ENCODE assay signal across 10 cellular contexts in genomic region chr18:13222371-13223281, GRCh38. TPM values are rescaled to one million over a fixed set of nuclear protein-coding genes. Genes with fewer than 3 reads are reported as not detected.
DNase-seq lines count a peak whose midpoint lies in the region; ATAC-seq, FAIRE-seq and TF ChIP-seq lines count a peak whose summit lies in the region.
"Had no signal": no experiment of that assay in that cellular context is flagged by ENCODE, and none has a peak within 500 bp of the region (broad histone marks: within the 10 kb centered on the region; RNA-seq: fewer than 3 reads in every experiment).

No MANE protein-coding gene starts in this region.

- ATAC-seq in HepG2 (peak; percentile 10; the same call in 2 of the 3 replicates), HG03108 (IDR thresholded peaks at IDR 0.05; ENCODE audit: unreplicated experiment) (no peak), T-cell (replicated peaks in 1 of 4) (no peak)

- peak overlapping the region in 1 of 2 donors; percentile 2 for H3K27ac Mint-ChIP-seq in T-cell

- WGBS in HepG2 (ENCODE audit: low lambda C conversion rate): 80% methylated on average over 19 of the region's 19 CpGs
- WGBS in tibial nerve, 2 donors: 24 to 32% methylated on average over 17 to 19 of the region's 19 CpGs

- H3K27me3 Mint-ChIP-seq in T-cell: peaks cover 0 to 8% of the 10 kb centered on the region in 2 donors

- DNase-seq in DMS153 (lab: John Stamatoyannopoulos, UW): peak; percentile 56
- DNase-seq in DMS153 treated with DMSO at 0.1 percent for 48 hours (lab: John Stamatoyannopoulos, UW; ENCODE audit: unreplicated experiment): no peak
- DNase-seq in adipocyte (ENCODE audit: low read depth): no peak
- DNase-seq in HepG2 (ENCODE audit: low spot score): peak; percentile 42
- DNase-seq in tibial nerve (ENCODE audit: low spot score in 2 of 2): no peak
- DNase-seq in T-cell: no peak
- no peak for DNase-seq in SKM-1 treated with dmso at 0.1 percent for 144 hours (lab: John Stamatoyannopoulos, UW; ENCODE audit: unreplicated experiment)

- H3K9ac ChIP-seq in adipocyte (ENCODE audit: low read length) (no peak overlapping the region), HepG2 (ENCODE audit: insufficient read depth, low read depth, low read length) (no peak overlapping the region)

- H3K4me1 ChIP-seq in adipocyte (ENCODE audit: control insufficient read depth, insufficient read depth, low read length) (peaks cover 15% of the 10 kb centered on the region), HepG2 (ENCODE audit: insufficient read depth, low read length) (peaks cover 52% of the 10 kb centered on the region), tibial nerve (peaks cover 0 to 63% (median 49%) of the 10 kb centered on the region in 4 donors)

- H3K27me3 ChIP-seq in adipocyte (replicated peaks; ENCODE audit: control insufficient read depth, insufficient read depth, low read length) (peaks cover 37% of the 10 kb centered on the region), HepG2 (ENCODE audit: control insufficient read depth in 1 of 2, insufficient read depth in 2 of 2, low read length in 2 of 2) (no peaks in the 10 kb centered on the region), tibial nerve (no peaks in the 10 kb centered on the region)

- BruUV-seq in HepG2 (replicated peaks; lab: Mats Ljungman, UMichigan): no TSS peak

- FAIRE-seq in HepG2 (lab: Jason Lieb, UNC): no peak

- peaks cover 31 to 46% (median 35%) of the 10 kb centered on the region in 3 donors for H3K4me1 Mint-ChIP-seq in T-cell

- no peaks in the 10 kb centered on the region for H3K9me3 Mint-ChIP-seq in T-cell
- H3K9me3 Mint-ChIP-seq: IgD-negative memory B cell had no signal

- H3K4me3 Mint-ChIP-seq in T-cell: peak overlapping the region in 1 of 3 donors; percentile 19

- no peak overlapping the region for H3K27ac ChIP-seq in HepG2 (ENCODE audit: extremely low read length, insufficient read depth, low read length)
- H3K27ac ChIP-seq in tibial nerve: peak overlapping the region in 3 of 4 donors; percentile 38 to 73 (median 70)
- H3K27ac ChIP-seq: 22Rv1 had no signal

- H3K4me2 ChIP-seq in HepG2 (ENCODE audit: low read depth, low read length): peak overlapping the region; percentile 18

- intact Hi-C loops in HepG2 (cut with micrococcal nuclease; ENCODE audit: unreplicated experiment): loop anchor here (1.0 kb wide), 1 partner anchor 12 kb away; no protein-coding TSS in a partner anchor

- CTCF ChIA-PET in HepG2 (lab: Yijun Ruan, JAX; ENCODE audit: low intra/inter-chr PET ratio, low total read pairs): no interaction called here
- CTCF ChIA-PET in T-cell (lab: Charles Lee): no interaction called here

- no peak for TF ChIP-seq POLR2A in HepG2 (IDR thresholded peaks at IDR 0.05; ENCODE audit: insufficient read depth in 1 of 2, low read depth in 2 of 2, low read length in 2 of 2)
- no peak for TF ChIP-seq POLR2A in tibial nerve (IDR thresholded peaks at IDR 0.05)

- no peak for TF ChIP-seq CTCF in HepG2 (CRISPR knock-in tag; IDR thresholded peaks at IDR 0.05)
- no peak for TF ChIP-seq CTCF in tibial nerve (IDR thresholded peaks at IDR 0.05)

- TF ChIP-seq RAD21 in HepG2 (CRISPR knock-in tag; IDR thresholded peaks at IDR 0.05): no peak

- in situ Hi-C loops in HepG2 (cut with HindIII; ENCODE audit: extremely low pct_ligation_motif_present, low pct_unique_long_range_greater_than_20kb): loop anchor here (10.0 to 25.0 kb wide), 2 partner anchors 312 to 415 kb away; no protein-coding TSS in a partner anchor

- H3K36me3 ChIP-seq in adipocyte (ENCODE audit: control insufficient read depth, insufficient read depth, low read length, severe bottlenecking) (no peaks in the 10 kb centered on the region), HepG2 (replicated peaks in 1 of 2; ENCODE audit: control insufficient read depth in 1 of 2, insufficient read depth in 2 of 2, low read length in 2 of 2) (no peaks in the 10 kb centered on the region; a peak in 1 of 5 replicates), tibial nerve (no peaks in the 10 kb centered on the region)

- H4K20me1 ChIP-seq in HepG2 (ENCODE audit: insufficient read depth, low read length): no peaks in the 10 kb centered on the region; the same call in 1 of the 2 replicates

- no peaks in the 10 kb centered on the region for H3K36me3 Mint-ChIP-seq in T-cell

- POLR2A ChIA-PET in HepG2 (lab: Yijun Ruan, JAX) (no interaction called here), T-cell (lab: Charles Lee) (interaction anchor here in 1 of 2 donors (0.5 kb wide), 1 partner anchor 506 kb away, joined by 16 read pairs; no protein-coding TSS in a partner anchor)

- H3K4me3 ChIP-seq in adipocyte (ENCODE audit: low read length) (peak overlapping the region; percentile 55), HepG2 (replicated peaks in 1 of 3; ENCODE audit: insufficient read depth in 1 of 3, low read depth in 2 of 3, low read length in 3 of 3) (no peak overlapping the region), tibial nerve (peak overlapping the region in 1 of 4 donors; percentile 8)

- H2AFZ ChIP-seq in HepG2 (ENCODE audit: low read length): no peak overlapping the region

- H3K9me3 ChIP-seq in adipocyte (ENCODE audit: control insufficient read depth, low read length) (no peaks in the 10 kb centered on the region), HepG2 (ENCODE audit: low read length) (no peaks in the 10 kb centered on the region), tibial nerve (no peaks in the 10 kb centered on the region)

- H3K79me2 ChIP-seq in HepG2 (ENCODE audit: insufficient read depth, low read length): peaks cover 8% of the 10 kb centered on the region

- TF ChIP-seq EP300 in HepG2 (IDR thresholded peaks at IDR 0.05; ENCODE audit: low read depth in 2 of 2, low read length in 2 of 2): no peak
- no peak for TF ChIP-seq EP300 in HepG2 (CRISPR knock-in tag; IDR thresholded peaks at IDR 0.05; ENCODE audit: borderline replicate concordance)
- TF ChIP-seq EP300 in tibial nerve (IDR thresholded peaks at IDR 0.05): peak in 1 of 2 donors; percentile 47

TF ChIP-seq in HepG2, 621 proteins besides CTCF, POLR2A, EP300 and RAD21 (continues in another document):
- peak; percentile 70; the same call in 1 of the 2 replicates for TF ChIP-seq SIX1 (CRISPR knock-in tag; IDR thresholded peaks at IDR 0.05; ENCODE audit: borderline replicate concordance)
- 0 out of 2 replicates have a peak, but pooled peaks have one; percentile 18 for TF ChIP-seq BORCS8-MEF2B (CRISPR knock-in tag; IDR thresholded peaks at IDR 0.05)
- no peak for TF ChIP-seq RELA (CRISPR knock-in tag; IDR thresholded peaks at IDR 0.05)
- peak; percentile 26 for TF ChIP-seq TEAD3 (CRISPR knock-in tag; optimal IDR thresholded peaks at IDR 0.05; ENCODE audit: borderline replicate concordance)
- no peak for TF ChIP-seq THAP9 (CRISPR knock-in tag; IDR thresholded peaks at IDR 0.05; ENCODE audit: borderline replicate concordance)
- TF ChIP-seq ZFAT (CRISPR knock-in tag; conservative IDR thresholded peaks at IDR 0.05): no peak
- no peak for TF ChIP-seq ATF1 (CRISPR knock-in tag; IDR thresholded peaks at IDR 0.05)
- TF ChIP-seq SIX4 (CRISPR knock-in tag; IDR thresholded peaks at IDR 0.05): peak; percentile 91
- 0 out of 2 replicates have a peak, but pooled peaks have one; percentile 24 for TF ChIP-seq SAP130 (CRISPR knock-in tag; IDR thresholded peaks at IDR 0.05; ENCODE audit: low read depth)
- TF ChIP-seq NCOA1 (CRISPR knock-in tag; IDR thresholded peaks at IDR 0.05): no peak

RNA-seq across cellular contexts. Expression of gene LDLRAD4, which starts 4.1 kb away (rescaled TPM):
- 10.4 and 13.6 TPM in 2 replicates for total RNA-seq in HepG2 (2016; rRNA removed; fragmentation: Illumina TruSeq; extraction: Trizol)
- 6.1 and 8.9 TPM in 2 replicates for total RNA-seq in HepG2 (2016; cell fraction: cytosol; rRNA removed; fragmentation: Illumina TruSeq; extraction: Trizol; ENCODE audit: low read depth)
- 12.4 and 15.9 TPM in 2 replicates for total RNA-seq in HepG2 (2016; cell fraction: insoluble cytoplasmic fraction; rRNA removed; fragmentation: Illumina TruSeq; extraction: Trizol)
- 11.2 and 12.8 TPM in 2 replicates for total RNA-seq in HepG2 (2016; cell fraction: membrane; rRNA removed; fragmentation: Illumina TruSeq; extraction: Trizol)
- total RNA-seq in HepG2 (2016; cell fraction: nucleus; rRNA removed; fragmentation: Illumina TruSeq; extraction: Trizol): 18.3 and 32.5 TPM in 2 replicates
- 11.8 and 20.9 TPM in 2 replicates for polyA plus RNA-seq in HepG2 (2011; rRNA removed)
- 7.9 and 14.0 TPM in 2 replicates for polyA plus RNA-seq in HepG2 (2011; cell fraction: cytosol; rRNA removed)
- 35.4 and 60.5 TPM in 2 replicates for polyA plus RNA-seq in HepG2 (2011; cell fraction: nucleus; rRNA removed)
- polyA plus RNA-seq in HepG2 (2012): 7.9 and 15.6 TPM in 2 replicates
- 9.0 and 9.7 TPM in 2 replicates for polyA plus RNA-seq in HepG2 (2016; cell fraction: cytosol; fragmentation: Illumina TruSeq; extraction: Trizol; ENCODE audit: low read depth)
- 12.7 and 13.9 TPM in 2 replicates for polyA plus RNA-seq in HepG2 (2016; cell fraction: insoluble cytoplasmic fraction; fragmentation: Illumina TruSeq; extraction: Trizol; ENCODE audit: low read depth)
- 12.9 and 14.9 TPM in 2 replicates for polyA plus RNA-seq in HepG2 (2016; cell fraction: membrane; fragmentation: Illumina TruSeq; extraction: Trizol; ENCODE audit: low read depth)
- 20.5 and 30.2 TPM in 2 replicates for polyA plus RNA-seq in HepG2 (2016; cell fraction: nucleus; fragmentation: Illumina TruSeq; extraction: Trizol; ENCODE audit: insufficient read depth, low read depth)
- polyA minus RNA-seq in HepG2 (2011; rRNA and poly(A)+ RNA removed; ENCODE audit: low replicate concordance): 0.19 and 17.1 TPM in 2 replicates
- 5.8 and 10.2 TPM in 2 replicates for polyA minus RNA-seq in HepG2 (2011; cell fraction: cytosol; rRNA and poly(A)+ RNA removed)
- 34.9 and 52.0 TPM in 2 replicates for polyA minus RNA-seq in HepG2 (2011; cell fraction: nucleus; rRNA and poly(A)+ RNA removed)
- 10 to 100 TPM; 14.0 to 36.9 (median 29.3) TPM for total RNA-seq in tibial nerve
- total RNA-seq in T-cell: 10 to 100 TPM; 57.6 to 80.8 (median 72.4) TPM

Comparison
In these comparisons a context has a peak if more than half of its experiments do, and no peak if none do; other contexts are left out.
1. DNase-seq: peak in DMS153 (single experiment) and HepG2 (single experiment); none in DMS153 treated with DMSO at 0.1 percent for 48 hours (single experiment), adipocyte (single experiment), tibial nerve (0 of 2), T-cell (0 of 34) and SKM-1 treated with dmso at 0.1 percent for 144 hours (single experiment).